ENCODE assay signal across 26 cellular contexts in genomic region chr20:32886652-32887051, GRCh38. TPM values are rescaled to one million over a fixed set of nuclear protein-coding genes. Genes with fewer than 3 reads are reported as not detected.
"Had no signal": no experiment of that assay in that cellular context is flagged by ENCODE, and none has a peak within 500 bp of the region (broad histone marks: within the 10 kb centered on the region; RNA-seq: fewer than 3 reads in every experiment).

No MANE protein-coding gene starts in this region.

- H2AFZ ChIP-seq: PC-9 had no signal

- H3K27ac Mint-ChIP-seq: activated CD4-positive, alpha-beta memory T cell treated with anti-CD3 and anti-CD28 coated beads for 36 hours; activated CD4-positive, alpha-beta T cell treated with anti-CD3 and anti-CD28 coated beads, Interleukin-2, amount 10 ng/mL, durations not matched to agents 7 days and 5 days; activated naive CD4-positive, alpha-beta T cell treated with anti-CD3 and anti-CD28 coated beads for 36 hours; activated naive CD8-positive, alpha-beta T cell; activated T-helper 17 cell treated with anti-CD3 and anti-CD28 coated beads, Interleukin-2, amount 50 U/mL, for 72 hours; brain; T-cell had no signal

- H3K9me3 Mint-ChIP-seq: activated CD4-positive, alpha-beta memory T cell treated with anti-CD3 and anti-CD28 coated beads for 36 hours; activated CD4-positive, alpha-beta T cell treated with anti-CD3 and anti-CD28 coated beads, Interleukin-2, amount 10 ng/mL, durations not matched to agents 7 days and 5 days; activated naive CD4-positive, alpha-beta T cell treated with anti-CD3 and anti-CD28 coated beads for 36 hours; activated T-helper 17 cell treated with anti-CD3 and anti-CD28 coated beads, Interleukin-2, amount 50 U/mL, for 72 hours; brain; central memory CD8-positive, alpha-beta T cell; T-cell had no signal

- ATAC-seq: activated T-helper 17 cell treated with anti-CD3 and anti-CD28 coated beads, Interleukin-2, amount 50 U/mL, for 72 hours; T-cell had no signal

- H3K27ac ChIP-seq: PC-9, SK-N-MC had no signal

- FAIRE-seq: astrocyte, TTC549 had no signal

- H3K4me3 ChIP-seq: PC-9, SK-N-MC had no signal

- DNase-seq: activated CD4-positive, alpha-beta memory T cell treated with anti-CD3 and anti-CD28 coated beads for 36 hours; activated CD4-positive, alpha-beta T cell treated with anti-CD3 and anti-CD28 coated beads, Interleukin-2, amount 10 ng/mL, durations not matched to agents 7 days and 5 days; activated CD4-positive, CD25-positive, alpha-beta regulatory T cell; activated gamma-delta T cell; activated naive CD4-positive, alpha-beta T cell treated with anti-CD3 and anti-CD28 coated beads for 36 hours; activated T-cell treated with anti-CD3 and anti-CD28 coated beads for 4 hours; activated T-cell treated with anti-CD3 and anti-CD28 coated beads, Interleukin-2, amount 50 U/mL, for 48 hours; amygdala; Kasumi-1; NCI-H1105 treated with DMSO at 0.1 percent for 48 hours; NCI-H1436 treated with DMSO at 0.1 percent for 48 hours; NCI-H187; NCI-H2081; NCI-H510A treated with DMSO at 0.1 percent for 48 hours; NCI-H69; PC-9; T-cell; T-helper 2 cell; T1000 had no signal

- H3K4me2 ChIP-seq: PC-9 had no signal

- H3K4me3 Mint-ChIP-seq: activated CD4-positive, alpha-beta memory T cell treated with anti-CD3 and anti-CD28 coated beads for 36 hours; activated CD4-positive, alpha-beta T cell treated with anti-CD3 and anti-CD28 coated beads, Interleukin-2, amount 10 ng/mL, durations not matched to agents 7 days and 5 days; activated naive CD4-positive, alpha-beta T cell treated with anti-CD3 and anti-CD28 coated beads for 36 hours; activated naive CD8-positive, alpha-beta T cell; activated T-helper 17 cell treated with anti-CD3 and anti-CD28 coated beads, Interleukin-2, amount 50 U/mL, for 72 hours; brain; central memory CD8-positive, alpha-beta T cell; T-cell had no signal

- H3K36me3 Mint-ChIP-seq: activated CD4-positive, alpha-beta memory T cell treated with anti-CD3 and anti-CD28 coated beads for 36 hours; brain had no signal

- H3K27me3 Mint-ChIP-seq: activated CD4-positive, alpha-beta memory T cell treated with anti-CD3 and anti-CD28 coated beads for 36 hours; activated CD4-positive, alpha-beta T cell treated with anti-CD3 and anti-CD28 coated beads, Interleukin-2, amount 10 ng/mL, durations not matched to agents 7 days and 5 days; activated naive CD8-positive, alpha-beta T cell; activated T-helper 17 cell treated with anti-CD3 and anti-CD28 coated beads, Interleukin-2, amount 50 U/mL, for 72 hours; central memory CD8-positive, alpha-beta T cell; T-cell had no signal

- H3K4me1 Mint-ChIP-seq: activated CD4-positive, alpha-beta T cell treated with anti-CD3 and anti-CD28 coated beads, Interleukin-2, amount 10 ng/mL, durations not matched to agents 7 days and 5 days; activated T-helper 17 cell treated with anti-CD3 and anti-CD28 coated beads, Interleukin-2, amount 50 U/mL, for 72 hours; central memory CD8-positive, alpha-beta T cell; T-cell had no signal

RNA-seq across cellular contexts. Expression of gene EFCAB8, which starts 27.9 kb away (rescaled TPM):
- total RNA-seq: PC-9 had no signal
